ENCODE assay signal across 1 cellular context in genomic region chr7:132243463-132243862, GRCh38.
TF ChIP-seq lines count a peak whose summit lies in the region.

No MANE protein-coding gene starts in this region.

TF ChIP-seq in SK-N-SH treated with all-trans-retinoic acid at 6 μM for 48 hours, 23 proteins besides CTCF, POLR2A, EP300 and RAD21 (continued from another document):
- TF ChIP-seq POU6F1 (CRISPR knock-in tag; IDR thresholded peaks at IDR 0.05; ENCODE audit: borderline replicate concordance, low read depth) (no peak), SNAI2 (CRISPR knock-in tag; IDR thresholded peaks at IDR 0.05) (no peak)
